ENCODE assay signal across 1 cellular context in the genomic region with DNA sequence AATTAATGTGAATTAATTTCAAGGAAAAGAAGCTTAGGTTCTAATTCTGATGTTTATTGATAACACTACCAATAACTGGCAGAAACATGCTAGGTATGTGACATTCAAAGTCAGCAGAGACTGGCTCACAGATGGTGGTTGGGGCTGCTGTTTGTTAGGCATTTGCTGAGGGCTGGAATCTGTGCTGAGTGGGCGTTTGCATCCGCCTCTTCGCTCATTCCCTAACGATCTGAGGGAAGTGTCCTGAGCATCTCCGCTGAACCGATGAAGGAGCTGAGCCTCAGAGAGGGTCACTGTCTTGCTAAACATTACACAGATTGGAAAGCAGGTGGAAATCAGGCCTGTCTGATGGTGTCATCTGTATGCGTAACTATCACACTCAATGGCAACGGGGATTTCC.
A peak's percentile ranks its signal among the peaks of the same experiment; 100 is the strongest.
TF ChIP-seq lines count a peak whose summit lies in the region.

No MANE protein-coding gene starts in this region.

TF ChIP-seq in H1, 55 proteins besides CTCF, POLR2A, EP300 and RAD21:
- TF ChIP-seq EGR1 (IDR thresholded peaks at IDR 0.05; ENCODE audit: borderline replicate concordance, low read depth, low read length), result peak; percentile 57; the same call in 1 of the 2 replicates
- TF ChIP-seq NANOG (IDR thresholded peaks at IDR 0.05; ENCODE audit: insufficient read depth, low read depth, low read length, poor library complexity, severe bottlenecking), result no peak
- TF ChIP-seq ATF2 (IDR thresholded peaks at IDR 0.05; ENCODE audit: low read length), result no peak
